ENCODE assay signal across 29 cellular contexts in genomic region chr5:180595046-180595379, GRCh38. TPM values are rescaled to one million over a fixed set of nuclear protein-coding genes. Genes with fewer than 3 reads are reported as not detected.
"Had no signal": no experiment of that assay in that cellular context is flagged by ENCODE, and none has a peak within 500 bp of the region (broad histone marks: within the 10 kb centered on the region; RNA-seq: fewer than 3 reads in every experiment).

No MANE protein-coding gene starts in this region.

- H3K27ac ChIP-seq: epithelial cell of prostate, esophagus squamous epithelium, heart right ventricle, left lung, neural progenitor cell, right lobe of liver, testis, transverse colon had no signal

- H3K4me2 ChIP-seq: neural progenitor cell had no signal

- H3K36me3 ChIP-seq: esophagus squamous epithelium, heart right ventricle, left lung, neural progenitor cell, right lobe of liver, transverse colon had no signal

- H3K9ac ChIP-seq: neural progenitor cell had no signal

- H2AFZ ChIP-seq: neural progenitor cell had no signal

- H3K4me1 Mint-ChIP-seq: activated CD4-positive, alpha-beta T cell treated with anti-CD3 and anti-CD28 coated beads for 36 hours; natural killer cell had no signal

- H3K9me3 Mint-ChIP-seq: natural killer cell had no signal

- H3K9me3 ChIP-seq: esophagus squamous epithelium, heart right ventricle, left lung, right lobe of liver, testis, transverse colon had no signal

- FAIRE-seq: colon, islet of Langerhans had no signal

- H3K27me3 ChIP-seq: testis had no signal

- H3K4me3 ChIP-seq: esophagus squamous epithelium, heart right ventricle, left lung, lung, neural progenitor cell, right lobe of liver, testis, transverse colon had no signal

- H3K36me3 Mint-ChIP-seq: natural killer cell had no signal

- DNase-seq: activated CD4-positive, alpha-beta T cell treated with anti-CD3 and anti-CD28 coated beads for 36 hours; activated CD4-positive, CD25-positive, alpha-beta regulatory T cell; activated gamma-delta T cell; activated T-cell treated with anti-CD3 and anti-CD28 coated beads, Interleukin-2, amount 50 U/mL, for 1 hour; dermis blood vessel endothelial cell; effector CD4-positive, alpha-beta T cell; esophagus squamous epithelium; foreskin melanocyte; heart right ventricle; mesendoderm; natural killer cell; stimulated activated CD4-positive, alpha-beta T cell treated with anti-CD3 and anti-CD28 coated beads, Interleukin-2, amount 100 ng/mL, for 48 hours; stimulated activated naive CD4-positive, alpha-beta T cell treated with Interleukin-2 at 50 U/mL for 16 hours; T-helper 2 cell; transverse colon had no signal

- H3K4me3 Mint-ChIP-seq: activated CD4-positive, alpha-beta T cell treated with anti-CD3 and anti-CD28 coated beads for 36 hours; activated naive CD8-positive, alpha-beta T cell; natural killer cell; neural progenitor cell had no signal

- H3K27ac Mint-ChIP-seq: activated CD4-positive, alpha-beta T cell treated with anti-CD3 and anti-CD28 coated beads for 36 hours; activated naive CD8-positive, alpha-beta T cell; natural killer cell; neural progenitor cell had no signal

RNA-seq across cellular contexts. Expression of gene SCGB3A1, which starts 3.7 kb away (rescaled TPM):
- total RNA-seq: activated CD4-positive, alpha-beta T cell treated with anti-CD3 and anti-CD28 coated beads for 36 hours; glomerular endothelial cell; mononuclear cell; natural killer cell; omental fat pad; renal cortical epithelial cell; transverse colon; urinary bladder had no signal
